ENCODE assay signal across 21 cellular contexts in the genomic region with DNA sequence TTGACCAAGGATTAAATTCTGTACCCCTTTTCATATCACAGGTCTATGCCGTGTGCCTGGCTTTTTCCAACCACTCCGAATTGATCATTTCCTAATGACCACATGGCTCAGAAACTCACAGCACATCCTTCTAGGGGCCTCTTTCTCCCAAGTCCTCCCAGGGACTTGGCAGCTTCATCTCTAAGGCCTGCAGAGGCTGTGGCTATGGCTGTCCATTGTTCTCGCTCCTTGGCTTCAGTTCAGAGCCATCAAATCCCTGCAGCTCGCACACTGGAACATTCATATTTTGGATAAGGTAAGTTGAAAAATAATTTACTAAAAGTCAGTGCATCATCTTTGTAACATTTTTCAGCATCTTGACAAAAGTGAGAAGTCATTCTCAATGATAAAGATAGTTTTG.
"Had no signal": no experiment of that assay in that cellular context is flagged by ENCODE, and none has a peak within 500 bp of the region (broad histone marks: within the 10 kb centered on the region; RNA-seq: fewer than 3 reads in every experiment).

No MANE protein-coding gene starts in this region.

- H3K27ac ChIP-seq: PC-9, Peyer's patch had no signal

- H3K27me3 ChIP-seq: Peyer's patch had no signal

- H3K4me1 ChIP-seq: Peyer's patch had no signal

- H3K36me3 ChIP-seq: Peyer's patch had no signal

- ATAC-seq: Right ventricle myocardium inferior, T-cell had no signal

- DNase-seq: KBM-7, MV-4-11, NCI-H1048, NCI-H1105, NCI-H1417, NCI-H1436 treated with DMSO at 0.1 percent for 48 hours, NCI-H1694, NCI-H187 treated with DMSO at 0.1 percent for 48 hours, NCI-H2029 treated with DMSO at 0.1 percent for 48 hours, NCI-H2107, NCI-H2227 treated with DMSO at 0.1 percent for 48 hours, NCI-H524, NCI-H526 treated with DMSO at 0.1 percent for 48 hours, NCI-H748 treated with DMSO at 0.1 percent for 48 hours, OCI-M1, PC-9, Peyer's patch, SK-N-SH, SW 1271, T-cell had no signal

- H3K4me3 ChIP-seq: PC-9, Peyer's patch had no signal

- H3K9me3 ChIP-seq: Peyer's patch had no signal
